8 cellular contexts compared by ENCODE assay signal in the genomic region with DNA sequence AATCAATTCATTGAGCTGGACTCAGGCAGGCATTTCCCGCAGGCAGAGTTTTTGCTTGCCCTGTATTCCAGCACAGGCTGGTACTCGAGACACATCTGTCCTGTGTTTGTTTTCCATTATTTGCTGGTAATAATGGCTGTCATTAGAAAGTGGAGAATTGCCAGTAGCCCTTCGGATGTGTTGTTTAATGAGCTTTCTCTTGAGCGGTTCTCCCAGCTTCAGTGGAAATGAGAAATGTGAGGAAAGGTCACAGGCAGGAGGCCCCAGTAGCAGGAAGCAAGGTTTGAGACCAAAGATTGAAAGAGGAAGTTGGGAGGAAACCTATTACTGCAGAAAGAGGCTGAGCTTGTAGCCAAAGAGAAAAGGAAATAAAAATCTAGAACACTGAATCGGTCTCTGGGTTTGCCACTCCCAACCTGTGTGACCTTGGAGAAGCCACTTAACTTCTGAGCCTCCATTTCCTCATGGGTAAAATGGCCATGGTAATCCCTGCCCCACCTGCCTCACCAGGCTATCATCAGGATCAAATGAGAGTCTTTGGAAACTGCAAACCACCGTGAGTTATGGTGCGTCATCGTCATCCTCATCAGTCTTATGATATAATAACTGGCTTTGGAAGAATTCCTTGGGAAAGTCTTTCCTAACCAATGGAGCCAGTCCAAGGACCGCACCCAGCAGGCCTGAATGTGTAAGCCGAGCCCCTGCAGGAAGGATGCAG.
A peak's percentile ranks its signal among the peaks of the same experiment; 100 is the strongest.
DNase-seq lines count a peak whose midpoint lies in the region; ATAC-seq and TF ChIP-seq lines count a peak whose summit lies in the region.

No MANE protein-coding gene starts in this region.

- peaks cover 4% of the 10 kb centered on the region for H3K79me2 ChIP-seq in neural progenitor cell (ENCODE audit: low read depth)

- no peaks in the 10 kb centered on the region for H3K9me3 Mint-ChIP-seq in effector memory CD8-positive, alpha-beta T cell
- no peaks in the 10 kb centered on the region for H3K9me3 Mint-ChIP-seq in neural progenitor cell

- peak; percentile 82 for DNase-seq in AG09309 (ENCODE audit: low read depth)
- peak; percentile 98 for DNase-seq in HS-5 (ENCODE audit: low read depth)
- peak; percentile 61 for DNase-seq in RKO (ENCODE audit: low spot score)
- no peak for DNase-seq in effector memory CD8-positive, alpha-beta T cell
- DNase-seq in neural progenitor cell (ENCODE audit: low spot score), result no peak
- no peak for DNase-seq in amygdala (lab: John Stamatoyannopoulos, UW)
- no peak for DNase-seq in iPS-NIHi7 (ENCODE audit: extremely low spot score)
- DNase-seq in BE2C, result no peak

- H3K9me3 ChIP-seq in neural progenitor cell (ENCODE audit: low read depth) (no peaks in the 10 kb centered on the region), BE2C (no peaks in the 10 kb centered on the region)

- H3K27me3 Mint-ChIP-seq in effector memory CD8-positive, alpha-beta T cell, result no peaks in the 10 kb centered on the region
- peaks cover 2% of the 10 kb centered on the region for H3K27me3 Mint-ChIP-seq in neural progenitor cell (ENCODE audit: insufficient read depth, low read depth)

- H4K20me1 ChIP-seq in neural progenitor cell (ENCODE audit: low read depth), result peaks cover 5% of the 10 kb centered on the region

- peak overlapping the region; percentile 78 to 86 for H3K27ac Mint-ChIP-seq in effector memory CD8-positive, alpha-beta T cell
- peak overlapping the region; percentile 7 for H3K27ac Mint-ChIP-seq in neural progenitor cell

- ATAC-seq in effector memory CD8-positive, alpha-beta T cell (replicated peaks), result peak; percentile 23

- H3K4me3 Mint-ChIP-seq in effector memory CD8-positive, alpha-beta T cell, result peak overlapping the region; percentile 45 to 53
- H3K4me3 Mint-ChIP-seq in neural progenitor cell, result no peak overlapping the region

- H3K36me3 ChIP-seq in neural progenitor cell, result no peaks in the 10 kb centered on the region
- H3K36me3 ChIP-seq in BE2C, result peaks cover 22% of the 10 kb centered on the region

- no peak overlapping the region for H3K27ac ChIP-seq in neural progenitor cell

- H3K36me3 Mint-ChIP-seq in effector memory CD8-positive, alpha-beta T cell (ENCODE audit: insufficient read depth), result peaks cover 23% of the 10 kb centered on the region
- H3K36me3 Mint-ChIP-seq in neural progenitor cell, result peaks cover 4% of the 10 kb centered on the region

- no peak overlapping the region for H3K4me2 ChIP-seq in neural progenitor cell

- H3K27me3 ChIP-seq in neural progenitor cell (no peaks in the 10 kb centered on the region), BE2C (no peaks in the 10 kb centered on the region)

- H3K4me3 ChIP-seq in AG09309 (ENCODE audit: control insufficient read depth, low read depth, low read length), result no peak overlapping the region
- no peak overlapping the region for H3K4me3 ChIP-seq in neural progenitor cell
- H3K4me3 ChIP-seq in BE2C (ENCODE audit: low read depth, low read length), result no peak overlapping the region

- H3K9ac ChIP-seq in neural progenitor cell, result no peak overlapping the region

- peaks cover 30 to 46% of the 10 kb centered on the region in 2 donors for H3K4me1 Mint-ChIP-seq in effector memory CD8-positive, alpha-beta T cell (ENCODE audit: low read depth in 2 of 2)
- H3K4me1 Mint-ChIP-seq in neural progenitor cell, result peaks cover 25% of the 10 kb centered on the region

- H2AFZ ChIP-seq in neural progenitor cell (replicated peaks), result no peak overlapping the region

- H3F3A ChIP-seq in neural progenitor cell (ENCODE audit: low read depth), result no peaks in the 10 kb centered on the region

- TF ChIP-seq CTCF in AG09309 (IDR thresholded peaks at IDR 0.05; ENCODE audit: control insufficient read depth, insufficient read depth, low read depth, low read length, missing control alignments), result no peak
- TF ChIP-seq CTCF in neural progenitor cell (IDR thresholded peaks at IDR 0.05), result no peak
- TF ChIP-seq CTCF in BE2C (IDR thresholded peaks at IDR 0.05; ENCODE audit: low read depth, low read length), result no peak

- H3K4me1 ChIP-seq in neural progenitor cell (peaks cover 31% of the 10 kb centered on the region), BE2C (peaks cover 6% of the 10 kb centered on the region; the same call in 1 of the 2 replicates)

Comparison
In these comparisons a context has a peak if more than half of its experiments do, and no peak if none do; other contexts are left out.
1. DNase-seq: peak in AG09309 (single experiment), HS-5 (single experiment) and RKO (single experiment); none in effector memory CD8-positive, alpha-beta T cell (0 of 3), neural progenitor cell (single experiment), amygdala (0 of 56), iPS-NIHi7 (single experiment) and BE2C (single experiment).